Comparison of ENCODE assay signal across 12 cellular contexts in the genomic region with DNA sequence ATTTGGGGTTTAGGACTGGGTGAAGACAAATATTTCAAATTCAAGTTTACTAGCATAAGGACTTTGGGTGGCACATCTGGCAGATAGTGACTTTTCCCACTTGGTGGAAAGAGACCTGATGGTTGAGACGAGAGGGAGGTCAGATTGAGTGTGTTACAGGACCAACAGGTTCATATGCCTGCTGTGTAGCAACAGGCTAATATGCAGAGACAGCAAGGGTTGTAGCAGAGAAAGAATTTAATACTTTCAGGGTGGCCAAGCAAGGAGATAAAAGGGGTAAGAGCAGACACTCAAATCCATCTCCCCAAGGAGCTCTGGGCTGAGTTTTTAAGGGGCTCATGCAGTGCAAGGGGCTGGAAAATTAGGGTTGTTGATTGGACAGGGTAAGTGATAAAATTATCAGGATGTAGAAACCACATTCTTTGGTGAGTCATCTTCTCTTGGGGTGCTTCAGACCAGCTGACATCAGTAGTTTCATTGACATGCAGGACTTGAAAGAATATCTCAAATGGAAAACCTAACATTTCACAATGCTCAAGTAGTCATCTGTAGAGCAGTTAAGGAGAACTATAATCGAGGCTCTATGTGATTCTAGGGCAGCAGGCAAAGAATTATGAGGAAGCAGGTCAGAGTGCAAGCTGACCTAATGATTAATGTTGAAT. TPM values are rescaled to one million over a fixed set of nuclear protein-coding genes. Genes with fewer than 3 reads are reported as not detected.
A peak's percentile ranks its signal among the peaks of the same experiment; 100 is the strongest.
DNase-seq lines count a peak whose midpoint lies in the region; ATAC-seq and TF ChIP-seq lines count a peak whose summit lies in the region.
"Had no signal": no experiment of that assay in that cellular context is flagged by ENCODE, and none has a peak within 500 bp of the region (broad histone marks: within the 10 kb centered on the region; RNA-seq: fewer than 3 reads in every experiment).

No MANE protein-coding gene starts in this region.

- peak; percentile 90 for ATAC-seq in activated naive CD8-positive, alpha-beta T cell treated with anti-CD3 and anti-CD28 coated beads, Interleukin-2, amount 10 ng/mL, durations not matched to agents 7 days and 5 days (ENCODE audit: low read depth)
- peak; percentile 53 for ATAC-seq in naive thymus-derived CD4-positive, alpha-beta T cell
- no peak for ATAC-seq in GM18519 (IDR thresholded peaks at IDR 0.05; ENCODE audit: low FRiP score, unreplicated experiment)

- H3K9me3 Mint-ChIP-seq in activated naive CD8-positive, alpha-beta T cell treated with anti-CD3 and anti-CD28 coated beads, Interleukin-2, amount 10 ng/mL, durations not matched to agents 7 days and 5 days: peaks cover 11% of the 10 kb centered on the region
- H3K9me3 Mint-ChIP-seq in naive thymus-derived CD4-positive, alpha-beta T cell: peaks cover 2 to 15% (median 8%) of the 10 kb centered on the region in 11 donors
- peaks cover 12% of the 10 kb centered on the region for H3K9me3 Mint-ChIP-seq in nephron progenitor cell

- CTCF ChIA-PET in HEK293 (lab: Yijun Ruan, JAX): no interaction called here
- CTCF ChIA-PET in naive thymus-derived CD4-positive, alpha-beta T cell (lab: Charles Lee): no interaction called here

- no peaks in the 10 kb centered on the region for H3K9me3 ChIP-seq in HEK293 (ENCODE audit: control insufficient read depth, insufficient read depth, low read depth, low read length)
- H3K9me3 ChIP-seq in naive thymus-derived CD4-positive, alpha-beta T cell (ENCODE audit: control insufficient read depth in 2 of 3, low read length in 3 of 3): no peaks in the 10 kb centered on the region
- peaks cover 0 to 3% (median 0%) of the 10 kb centered on the region in 4 donors for H3K9me3 ChIP-seq in sigmoid colon
- H3K9me3 ChIP-seq: SJSA1, testis had no signal

- peaks cover 0 to 4% of the 10 kb centered on the region in 2 donors for H3K27me3 ChIP-seq in naive thymus-derived CD4-positive, alpha-beta T cell (ENCODE audit: control insufficient read depth in 2 of 2, insufficient read depth in 2 of 2, low read length in 2 of 2)
- peaks cover 0 to 60% (median 0%) of the 10 kb centered on the region in 3 donors for H3K27me3 ChIP-seq in sigmoid colon
- H3K27me3 ChIP-seq: testis had no signal

- peaks cover 10% of the 10 kb centered on the region for H3K36me3 Mint-ChIP-seq in activated naive CD8-positive, alpha-beta T cell treated with anti-CD3 and anti-CD28 coated beads, Interleukin-2, amount 10 ng/mL, durations not matched to agents 7 days and 5 days
- peaks cover 0 to 10% (median 6%) of the 10 kb centered on the region in 5 donors for H3K36me3 Mint-ChIP-seq in naive thymus-derived CD4-positive, alpha-beta T cell
- peaks cover 7% of the 10 kb centered on the region for H3K36me3 Mint-ChIP-seq in nephron progenitor cell (ENCODE audit: low read depth)

- POLR2A ChIA-PET in HEK293 (lab: Yijun Ruan, JAX): no interaction called here
- POLR2A ChIA-PET in activated naive CD8-positive, alpha-beta T cell treated with anti-CD3 and anti-CD28 coated beads, Interleukin-2, amount 10 ng/mL, durations not matched to agents 7 days and 5 days (lab: Charles Lee): interaction anchor here (0.8 to 1.8 kb wide), 3 partner anchors 11 to 13 kb away, joined by 4 to 8 read pairs (median 4); partner anchors contain the start of gene FOXB1
- POLR2A ChIA-PET in naive thymus-derived CD4-positive, alpha-beta T cell (lab: Charles Lee): interaction anchor here (0.6 kb wide), 1 partner anchor 866 kb away, joined by 3 read pairs; no protein-coding TSS in a partner anchor

- H3K4me1 ChIP-seq in HEK293 (ENCODE audit: control insufficient read depth, insufficient read depth, low read length) (no peaks in the 10 kb centered on the region), sigmoid colon (no peaks in the 10 kb centered on the region)
- H3K4me1 ChIP-seq in naive thymus-derived CD4-positive, alpha-beta T cell (ENCODE audit: control insufficient read depth in 2 of 2, insufficient read depth in 2 of 2, low read length in 2 of 2): peaks cover 0 to 6% of the 10 kb centered on the region in 2 donors
- H3K4me1 ChIP-seq: SJSA1, testis had no signal

- peak overlapping the region; percentile 51 for H3K4me3 Mint-ChIP-seq in activated naive CD8-positive, alpha-beta T cell treated with anti-CD3 and anti-CD28 coated beads, Interleukin-2, amount 10 ng/mL, durations not matched to agents 7 days and 5 days
- H3K4me3 Mint-ChIP-seq in naive thymus-derived CD4-positive, alpha-beta T cell: peak overlapping the region in 1 of 10 donors; percentile 7
- H3K4me3 Mint-ChIP-seq in nephron progenitor cell: no peak overlapping the region

- H3K27ac ChIP-seq in HEK293 (ENCODE audit: extremely low read depth, low read depth, low read length): no peak overlapping the region
- no peak overlapping the region for H3K27ac ChIP-seq in naive thymus-derived CD4-positive, alpha-beta T cell (ENCODE audit: low read depth, low read length)
- no peak overlapping the region for H3K27ac ChIP-seq in sigmoid colon
- H3K27ac ChIP-seq: SJSA1, testis had no signal

- H3K27me3 Mint-ChIP-seq in activated naive CD8-positive, alpha-beta T cell treated with anti-CD3 and anti-CD28 coated beads, Interleukin-2, amount 10 ng/mL, durations not matched to agents 7 days and 5 days: peaks cover 29% of the 10 kb centered on the region
- H3K27me3 Mint-ChIP-seq in naive thymus-derived CD4-positive, alpha-beta T cell: peaks cover 20 to 36% (median 30%) of the 10 kb centered on the region in 5 donors
- peaks cover 2% of the 10 kb centered on the region for H3K27me3 Mint-ChIP-seq in nephron progenitor cell (ENCODE audit: low read depth, poor library complexity)

- TF ChIP-seq POLR2A in sigmoid colon (IDR thresholded peaks at IDR 0.05): no peak

- WGBS in sigmoid colon, 2 donors: 7 to 21% methylated on average over 2 of the region's 2 CpGs

- TF ChIP-seq CTCF in HEK293 (tag by site-specific recombination; IDR thresholded peaks at IDR 0.05) (no peak), nephron progenitor cell (IDR thresholded peaks at IDR 0.05) (no peak), sigmoid colon (IDR thresholded peaks at IDR 0.05) (no peak)

- H3K4me3 ChIP-seq in HEK293 (ENCODE audit: low read depth, low read length) (no peak overlapping the region), sigmoid colon (no peak overlapping the region)
- no peak overlapping the region for H3K4me3 ChIP-seq in naive thymus-derived CD4-positive, alpha-beta T cell (ENCODE audit: low read length)
- H3K4me3 ChIP-seq: SJSA1, testis had no signal

- H3K36me3 ChIP-seq in HEK293 (ENCODE audit: control insufficient read depth in 2 of 2, insufficient read depth in 1 of 2, low read length in 2 of 2) (no peaks in the 10 kb centered on the region), sigmoid colon (no peaks in the 10 kb centered on the region)
- no peaks in the 10 kb centered on the region for H3K36me3 ChIP-seq in naive thymus-derived CD4-positive, alpha-beta T cell (ENCODE audit: control insufficient read depth in 2 of 3, insufficient read depth in 3 of 3, low read length in 3 of 3)
- H3K36me3 ChIP-seq: SJSA1 had no signal

- peak; percentile 11 for DNase-seq in NOMO-1 treated with dmso at 0.1 percent for 144 hours (lab: John Stamatoyannopoulos, UW; ENCODE audit: unreplicated experiment)
- DNase-seq in activated naive CD8-positive, alpha-beta T cell treated with anti-CD3 and anti-CD28 coated beads, Interleukin-2, amount 10 ng/mL, durations not matched to agents 7 days and 5 days: no peak
- peak in 1 of 9 donors; percentile 28 for DNase-seq in naive thymus-derived CD4-positive, alpha-beta T cell
- no peak for DNase-seq in SHP77 treated with DMSO at 0.1 percent for 48 hours (lab: John Stamatoyannopoulos, UW)
- DNase-seq in nephron progenitor cell: no peak
- DNase-seq in sigmoid colon: no peak
- DNase-seq: activated CD4-positive, alpha-beta T cell treated with anti-CD3 and anti-CD28 coated beads for 4 hours; NCI-H345; testis had no signal

- TF ChIP-seq EP300 in sigmoid colon (IDR thresholded peaks at IDR 0.05): no peak

- intact Hi-C loops in naive thymus-derived CD4-positive, alpha-beta T cell (cut with micrococcal nuclease): no loop called here
- intact Hi-C loops in sigmoid colon (cut with DNase I): no loop called here

- peak overlapping the region; percentile 62 for H3K27ac Mint-ChIP-seq in activated naive CD8-positive, alpha-beta T cell treated with anti-CD3 and anti-CD28 coated beads, Interleukin-2, amount 10 ng/mL, durations not matched to agents 7 days and 5 days
- peak overlapping the region in 1 of 9 donors; percentile 46 for H3K27ac Mint-ChIP-seq in naive thymus-derived CD4-positive, alpha-beta T cell
- H3K27ac Mint-ChIP-seq in nephron progenitor cell: no peak overlapping the region

- peaks cover 28% of the 10 kb centered on the region for H3K4me1 Mint-ChIP-seq in activated naive CD8-positive, alpha-beta T cell treated with anti-CD3 and anti-CD28 coated beads, Interleukin-2, amount 10 ng/mL, durations not matched to agents 7 days and 5 days
- H3K4me1 Mint-ChIP-seq in naive thymus-derived CD4-positive, alpha-beta T cell: peaks cover 0 to 30% (median 11%) of the 10 kb centered on the region in 7 donors
- peaks cover 14% of the 10 kb centered on the region for H3K4me1 Mint-ChIP-seq in nephron progenitor cell

TF ChIP-seq in HEK293, 187 proteins besides CTCF, POLR2A, EP300 and RAD21 (continues in another document):
- TF ChIP-seq ZBTB21 (tag by site-specific recombination; IDR thresholded peaks at IDR 0.05) (no peak), ZNF354C (tag by site-specific recombination; IDR thresholded peaks at IDR 0.05; ENCODE audit: borderline replicate concordance, low read depth) (no peak), ZNF645 (tag by site-specific recombination; IDR thresholded peaks at IDR 0.05) (no peak), PRDM1 (tag by site-specific recombination; IDR thresholded peaks at IDR 0.05) (no peak), ZNF175 (tag by site-specific recombination; IDR thresholded peaks at IDR 0.05) (no peak), ZNF555 (tag by site-specific recombination; conservative IDR thresholded peaks at IDR 0.05) (no peak), ZNF23 (tag by site-specific recombination; IDR thresholded peaks at IDR 0.05; ENCODE audit: borderline replicate concordance) (no peak)

RNA-seq across cellular contexts. Expression of gene FOXB1, which starts 13.6 kb away (rescaled TPM):
- total RNA-seq in activated naive CD8-positive, alpha-beta T cell treated with anti-CD3 and anti-CD28 coated beads, Interleukin-2, amount 10 ng/mL, durations not matched to agents 7 days and 5 days: under 1 TPM; 0.74 to 0.78 TPM
- total RNA-seq in naive thymus-derived CD4-positive, alpha-beta T cell: under 1 TPM in 4 of 5 experiments, not detected in 1; 0.12 to 0.97 (median 0.27) TPM
- under 1 TPM in 1 of 2 donors, not detected in 1; 0.91 TPM for polyA plus RNA-seq in naive thymus-derived CD4-positive, alpha-beta T cell
- not detected for total RNA-seq in sigmoid colon
- polyA plus RNA-seq in sigmoid colon: under 1 TPM in 1 of 3 donors, not detected in 2; 0.09 TPM
- total RNA-seq: SJSA1 had no signal
